25 cellular contexts compared by ENCODE assay signal in the genomic region with DNA sequence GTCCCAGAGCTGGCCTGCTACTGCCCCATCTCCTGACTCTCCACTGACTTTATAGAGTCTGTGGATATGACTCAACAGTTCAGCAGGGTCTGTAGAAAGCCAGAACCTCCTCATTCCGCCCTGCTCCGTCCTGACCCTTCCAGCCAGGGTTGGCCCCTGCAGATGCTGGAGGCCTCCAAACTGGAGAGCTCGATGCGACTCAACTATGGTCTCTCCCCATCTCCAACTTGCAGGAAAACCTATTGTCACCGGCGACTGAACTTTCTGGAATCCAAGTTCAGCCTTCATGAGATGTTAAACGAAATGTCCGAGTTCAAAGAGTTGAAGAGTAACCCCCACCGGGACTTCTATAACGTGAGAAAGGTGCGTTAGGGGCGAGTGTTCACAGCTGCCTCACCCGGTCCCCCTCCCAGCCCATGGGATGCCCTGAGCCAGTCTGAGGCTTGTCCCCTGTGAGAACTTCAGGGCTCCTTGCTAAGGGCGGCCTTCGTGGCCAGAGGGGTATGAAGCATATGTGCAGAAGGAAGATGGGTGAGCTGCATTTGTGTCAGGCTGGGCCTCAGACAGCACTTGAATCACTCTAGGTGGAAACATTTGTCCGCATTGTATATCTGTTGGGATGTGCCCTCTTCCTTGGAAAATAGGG. TPM values are rescaled to one million over a fixed set of nuclear protein-coding genes. Genes with fewer than 3 reads are reported as not detected.
DNase-seq lines count a peak whose midpoint lies in the region; ATAC-seq and TF ChIP-seq lines count a peak whose summit lies in the region.
"Had no signal": no experiment of that assay in that cellular context is flagged by ENCODE, and none has a peak within 500 bp of the region (broad histone marks: within the 10 kb centered on the region; RNA-seq: fewer than 3 reads in every experiment).

No MANE protein-coding gene starts in this region.

- H2AK5ac ChIP-seq in mesenchymal stem cell (ENCODE audit: low read length, severe bottlenecking), result no peak overlapping the region

- intact Hi-C loops in natural killer cell (cut with micrococcal nuclease) (no loop called here), adrenal gland (cut with DNase I) (no loop called here), vagina (cut with DNase I) (no loop called here), prostate gland (cut with DNase I) (no loop called here), stomach (cut with DNase I; ENCODE audit: low total_unique reads) (no loop called here)

- H2BK12ac ChIP-seq in mesenchymal stem cell (ENCODE audit: low read length in 2 of 2), result no peak overlapping the region

- ATAC-seq in natural killer cell treated with Interleukin-12 subunit alpha and Interleukin-12 subunit beta and Interleukin-15 and Interleukin-18, amount 100 ng/mL, for 72 hours, result no peak
- no peak for ATAC-seq in natural killer cell
- ATAC-seq: activated naive CD4-positive, alpha-beta T cell treated with anti-CD3 and anti-CD28 coated beads, Interleukin-2, amount 50 U/mL, for 72 hours; heart left ventricle; SK-N-SH treated with all-trans-retinoic acid at 6 μM for 48 hours; stimulated activated naive B cell treated with anti-CD40 and anti-IgM and Interleukin-4, amounts not matched to agents 10 μg/mL and 1 μg/mL and 100 μg/mL, for 72 hours had no signal

- no peak for TF ChIP-seq EP300 in stomach (IDR thresholded peaks at IDR 0.05)

- no peak overlapping the region for H3K18ac ChIP-seq in mesenchymal stem cell (ENCODE audit: low read depth in 1 of 2, low read length in 2 of 2)

- TF ChIP-seq POLR2A in adrenal gland (IDR thresholded peaks at IDR 0.05), result no peak
- no peak for TF ChIP-seq POLR2A in vagina (IDR thresholded peaks at IDR 0.05)
- no peak for TF ChIP-seq POLR2A in prostate gland (IDR thresholded peaks at IDR 0.05)
- TF ChIP-seq POLR2A in stomach (IDR thresholded peaks at IDR 0.05), result no peak

- H3K27me3 ChIP-seq in adrenal gland (no peaks in the 10 kb centered on the region), mesenchymal stem cell (ENCODE audit: control insufficient read depth in 1 of 2, insufficient read depth in 1 of 2, low read length in 2 of 2) (no peaks in the 10 kb centered on the region), vagina (no peaks in the 10 kb centered on the region), prostate gland (replicated peaks; ENCODE audit: insufficient read depth) (no peaks in the 10 kb centered on the region), stomach (no peaks in the 10 kb centered on the region)
- H3K27me3 ChIP-seq: dorsolateral prefrontal cortex, heart left ventricle had no signal

- no peak overlapping the region for H4K91ac ChIP-seq in mesenchymal stem cell (ENCODE audit: low read length)

- peak; percentile 48 for DNase-seq in natural killer cell treated with Interleukin-12 subunit alpha and Interleukin-12 subunit beta and Interleukin-15 and Interleukin-18, amount 100 ng/mL, for 72 hours (ENCODE audit: low spot score)
- DNase-seq in natural killer cell (no peak), adrenal gland (peak in 4 of 7 donors; percentile 12 to 35 (median 16)), mesenchymal stem cell (no peak), vagina (ENCODE audit: extremely low spot score in 2 of 2) (peak; percentile 67 to 81), prostate gland (ENCODE audit: low spot score) (no peak), T-helper 9 cell (no peak), stomach (no peak)
- DNase-seq: activated CD4-positive, alpha-beta memory T cell treated with anti-CD3 and anti-CD28 coated beads for 36 hours; central memory CD4-positive, alpha-beta T cell; EL; heart left ventricle; NCI-H1048; NCI-H2029 treated with DMSO at 0.1 percent for 48 hours; NCI-H345; NCI-H774; occipital lobe; stimulated activated naive B cell treated with anti-CD40 and anti-IgM and Interleukin-4, amounts not matched to agents 10 μg/mL and 1 μg/mL and 100 μg/mL, for 72 hours; WERI-Rb-1 had no signal

- H3K4me3 ChIP-seq in adrenal gland, result no peak overlapping the region
- H3K4me3 ChIP-seq in mesenchymal stem cell (ENCODE audit: insufficient read depth in 1 of 2, low read depth in 1 of 2, low read length in 2 of 2), result no peak overlapping the region
- H3K4me3 ChIP-seq in vagina, result no peak overlapping the region
- H3K4me3 ChIP-seq in prostate gland, result no peak overlapping the region
- H3K4me3 ChIP-seq in stomach, result no peak overlapping the region
- H3K4me3 ChIP-seq: dorsolateral prefrontal cortex, heart left ventricle had no signal

- H3K23ac ChIP-seq in mesenchymal stem cell (ENCODE audit: low read length in 2 of 2), result no peak overlapping the region

- peaks cover 0 to 5% of the 10 kb centered on the region in 2 donors for H3K27me3 Mint-ChIP-seq in natural killer cell treated with Interleukin-12 subunit alpha and Interleukin-12 subunit beta and Interleukin-15 and Interleukin-18, amount 100 ng/mL, for 72 hours
- no peaks in the 10 kb centered on the region for H3K27me3 Mint-ChIP-seq in natural killer cell (ENCODE audit: low read depth in 2 of 2)
- H3K27me3 Mint-ChIP-seq: activated CD4-positive, alpha-beta memory T cell treated with anti-CD3 and anti-CD28 coated beads for 36 hours; stimulated activated naive B cell treated with anti-CD40 and anti-IgM and Interleukin-4, amounts not matched to agents 10 μg/mL and 1 μg/mL and 100 μg/mL, for 72 hours had no signal

- H3K4ac ChIP-seq in mesenchymal stem cell (ENCODE audit: low read depth in 1 of 2, low read length in 2 of 2), result no peak overlapping the region

- H3K4me2 ChIP-seq in mesenchymal stem cell (ENCODE audit: low read length, poor library complexity, severe bottlenecking), result no peak overlapping the region

- no peak overlapping the region for H3K4me3 Mint-ChIP-seq in natural killer cell treated with Interleukin-12 subunit alpha and Interleukin-12 subunit beta and Interleukin-15 and Interleukin-18, amount 100 ng/mL, for 72 hours
- no peak overlapping the region for H3K4me3 Mint-ChIP-seq in natural killer cell
- H3K4me3 Mint-ChIP-seq: activated CD4-positive, alpha-beta memory T cell treated with anti-CD3 and anti-CD28 coated beads for 36 hours; activated T-helper 1 cell treated with anti-CD3 and anti-CD28 coated beads, Interleukin-12 subunit alpha, Interleukin-12 subunit beta, Interleukin-2, Interleukin-4 antibody, amounts not matched to agents 30 ng/mL and 10 ng/mL and 1 ng/mL, durations not matched to agents 14 hours and 24 hours and 36 hours; stimulated activated naive B cell treated with anti-CD40 and anti-IgM and Interleukin-4, amounts not matched to agents 10 μg/mL and 1 μg/mL and 100 μg/mL, for 72 hours had no signal

- H2BK15ac ChIP-seq in mesenchymal stem cell (ENCODE audit: low read depth, poor library complexity, severe bottlenecking), result peak overlapping the region; percentile 45

- H3K27ac ChIP-seq in adrenal gland (no peak overlapping the region), mesenchymal stem cell (ENCODE audit: low read length, poor library complexity, severe bottlenecking) (no peak overlapping the region), vagina (no peak overlapping the region), prostate gland (no peak overlapping the region), stomach (peak overlapping the region in 1 of 5 donors; percentile 84)
- H3K27ac ChIP-seq: C4-2B, heart left ventricle, HL-60, WERI-Rb-1 had no signal

- no peak overlapping the region for H4K8ac ChIP-seq in mesenchymal stem cell (ENCODE audit: low read length)

- peaks cover 0 to 38% of the 10 kb centered on the region in 2 donors for H3K36me3 ChIP-seq in adrenal gland (replicated peaks in 1 of 2)
- H3K36me3 ChIP-seq in mesenchymal stem cell (ENCODE audit: control insufficient read depth in 1 of 2, insufficient read depth in 2 of 2, low read depth in 1 of 2, low read length in 2 of 2), result peaks cover 43 to 71% of the 10 kb centered on the region in 2 experiments
- H3K36me3 ChIP-seq in vagina, result no peaks in the 10 kb centered on the region
- no peaks in the 10 kb centered on the region for H3K36me3 ChIP-seq in prostate gland
- H3K36me3 ChIP-seq in stomach, result peaks cover 11 to 64% (median 46%) of the 10 kb centered on the region in 4 donors

- no peak overlapping the region for H2AFZ ChIP-seq in mesenchymal stem cell (ENCODE audit: low read depth, low read length)

- H3K36me3 Mint-ChIP-seq in natural killer cell treated with Interleukin-12 subunit alpha and Interleukin-12 subunit beta and Interleukin-15 and Interleukin-18, amount 100 ng/mL, for 72 hours, result no peaks in the 10 kb centered on the region
- no peaks in the 10 kb centered on the region for H3K36me3 Mint-ChIP-seq in natural killer cell

- TF ChIP-seq CTCF in natural killer cell (IDR thresholded peaks at IDR 0.05) (no peak), adrenal gland (IDR thresholded peaks at IDR 0.05) (no peak), vagina (IDR thresholded peaks at IDR 0.05) (no peak), prostate gland (IDR thresholded peaks at IDR 0.05) (no peak), stomach (IDR thresholded peaks at IDR 0.05) (no peak)

- H3K14ac ChIP-seq in mesenchymal stem cell (ENCODE audit: low read length in 2 of 2), result no peak overlapping the region

- H3K9ac ChIP-seq in mesenchymal stem cell (ENCODE audit: low read length), result no peak overlapping the region

- WGBS in adrenal gland, 4 donors, result 95 to 99% (median 98%) methylated on average over 14 to 16 of the region's 16 CpGs
- WGBS in mesenchymal stem cell, result 95% methylated on average over 16 of the region's 16 CpGs
- WGBS in prostate gland, result 93% methylated on average over 16 of the region's 16 CpGs
- 94 to 95% (median 95%) methylated on average over 16 of the region's 16 CpGs for WGBS in stomach, 5 donors

- H3K4me1 ChIP-seq in adrenal gland (replicated peaks in 1 of 2) (peaks cover 26 to 30% of the 10 kb centered on the region in 2 donors), mesenchymal stem cell (ENCODE audit: control insufficient read depth, insufficient read depth, low read depth, low read length) (peaks cover 26% of the 10 kb centered on the region), vagina (peaks cover 21% of the 10 kb centered on the region), prostate gland (replicated peaks) (no peaks in the 10 kb centered on the region), stomach (peaks cover 4 to 36% (median 14%) of the 10 kb centered on the region in 4 donors)

- no peak overlapping the region for H2BK5ac ChIP-seq in mesenchymal stem cell (ENCODE audit: low read depth, low read length, poor library complexity, severe bottlenecking)

- peaks cover 23% of the 10 kb centered on the region for H3K79me1 ChIP-seq in mesenchymal stem cell (replicated peaks; ENCODE audit: low read length, poor library complexity, severe bottlenecking)

- no peaks in the 10 kb centered on the region for H3K9me3 Mint-ChIP-seq in natural killer cell treated with Interleukin-12 subunit alpha and Interleukin-12 subunit beta and Interleukin-15 and Interleukin-18, amount 100 ng/mL, for 72 hours
- no peaks in the 10 kb centered on the region for H3K9me3 Mint-ChIP-seq in natural killer cell
- H3K9me3 Mint-ChIP-seq: activated CD4-positive, alpha-beta memory T cell treated with anti-CD3 and anti-CD28 coated beads for 36 hours; activated naive CD4-positive, alpha-beta T cell treated with anti-CD3 and anti-CD28 coated beads, Interleukin-2, amount 50 U/mL, for 72 hours; activated T-helper 1 cell treated with anti-CD3 and anti-CD28 coated beads, Interleukin-12 subunit alpha, Interleukin-12 subunit beta, Interleukin-2, Interleukin-4 antibody, amounts not matched to agents 30 ng/mL and 10 ng/mL and 1 ng/mL, durations not matched to agents 14 hours and 24 hours and 36 hours had no signal

- H3K9me3 ChIP-seq in adrenal gland (replicated peaks in 1 of 3), result no peaks in the 10 kb centered on the region
- H3K9me3 ChIP-seq in mesenchymal stem cell (ENCODE audit: control insufficient read depth, low read length), result no peaks in the 10 kb centered on the region
- no peaks in the 10 kb centered on the region for H3K9me3 ChIP-seq in vagina
- H3K9me3 ChIP-seq in prostate gland, result no peaks in the 10 kb centered on the region
- no peaks in the 10 kb centered on the region for H3K9me3 ChIP-seq in stomach
- H3K9me3 ChIP-seq: heart left ventricle had no signal

- no peak overlapping the region for H3K27ac Mint-ChIP-seq in natural killer cell treated with Interleukin-12 subunit alpha and Interleukin-12 subunit beta and Interleukin-15 and Interleukin-18, amount 100 ng/mL, for 72 hours
- H3K27ac Mint-ChIP-seq in natural killer cell, result no peak overlapping the region

- peaks cover 14 to 18% of the 10 kb centered on the region in 2 donors for H3K4me1 Mint-ChIP-seq in natural killer cell treated with Interleukin-12 subunit alpha and Interleukin-12 subunit beta and Interleukin-15 and Interleukin-18, amount 100 ng/mL, for 72 hours (ENCODE audit: low read depth in 2 of 2)
- peaks cover 18 to 19% of the 10 kb centered on the region in 2 donors for H3K4me1 Mint-ChIP-seq in natural killer cell

- no peak overlapping the region for H2BK120ac ChIP-seq in mesenchymal stem cell (ENCODE audit: low read depth, low read length)

RNA-seq across cellular contexts. Expression of a gene that starts 32.1 kb away (rescaled TPM):
- 10 to 100 TPM; 10.9 to 11.3 TPM for total RNA-seq in natural killer cell treated with Interleukin-12 subunit alpha and Interleukin-12 subunit beta and Interleukin-15 and Interleukin-18, amount 100 ng/mL, for 72 hours
- total RNA-seq in natural killer cell, result 1 to 10 TPM; 5.5 to 9.2 (median 6.8) TPM
- total RNA-seq in adrenal gland, result 10 to 100 TPM; 16.9 to 64.1 (median 45.7) TPM
- polyA plus RNA-seq in adrenal gland, result 10 to 100 TPM; 16.5 to 26.0 (median 18.7) TPM
- 19.4 TPM for polyA plus RNA-seq in mesenchymal stem cell (2013, experiment 1 of 2)
- 19.7 TPM for polyA plus RNA-seq in mesenchymal stem cell (2013, experiment 2 of 2)
- total RNA-seq in vagina, result 20.1 TPM
- 10 to 100 TPM; 20.0 to 22.1 TPM for total RNA-seq in prostate gland
- 10 to 100 TPM in 3 of 5 donors, 1 to 10 TPM in 2; 7.7 to 20.4 (median 14.2) TPM for total RNA-seq in stomach
- 1 to 10 TPM; 4.1 to 6.6 (median 5.2) TPM for polyA plus RNA-seq in stomach

RNA-seq across cellular contexts. Expression of a gene that starts 53.9 kb away (rescaled TPM):
- 10 to 100 TPM in 1 of 2 donors, 1 to 10 TPM in 1; 9.5 to 12.7 TPM for total RNA-seq in natural killer cell treated with Interleukin-12 subunit alpha and Interleukin-12 subunit beta and Interleukin-15 and Interleukin-18, amount 100 ng/mL, for 72 hours
- total RNA-seq in natural killer cell (10 to 100 TPM; 10.3 to 13.9 (median 11.7) TPM), adrenal gland (100 to 1,000 TPM in 1 of 8 donors, 10 to 100 TPM in 7; 42.8 to 109 (median 59.5) TPM), vagina (19.2 TPM), prostate gland (10 to 100 TPM; 52.9 to 66.2 TPM), stomach (10 to 100 TPM in 3 of 5 donors, 1 to 10 TPM in 2; 6.4 to 71.2 (median 22.5) TPM)
- polyA plus RNA-seq in adrenal gland (10 to 100 TPM; 10.3 to 63.5 (median 16.2) TPM), stomach (10 to 100 TPM; 14.9 to 22.0 (median 16.2) TPM)
- polyA plus RNA-seq in mesenchymal stem cell (2013, experiment 1 of 2), result 22.6 TPM
- 23.1 TPM for polyA plus RNA-seq in mesenchymal stem cell (2013, experiment 2 of 2)

Comparison
In these comparisons a context has a peak if more than half of its experiments do, and no peak if none do; other contexts are left out.
1. DNase-seq: peak in natural killer cell treated with Interleukin-12 subunit alpha and Interleukin-12 subunit beta and Interleukin-15 and Interleukin-18, amount 100 ng/mL, for 72 hours (single experiment), adrenal gland (4 of 7) and vagina (2 of 2); none in natural killer cell (single experiment), mesenchymal stem cell (single experiment), prostate gland (single experiment), T-helper 9 cell (single experiment) and stomach (single experiment).